In genomic region chr2:27069436-27069835, GRCh38 we compare ENCODE assay signal across 11 cellular contexts. TPM values are rescaled to one million over a fixed set of nuclear protein-coding genes. Genes with fewer than 3 reads are reported as not detected.
DNase-seq lines count a peak whose midpoint lies in the region; ATAC-seq, FAIRE-seq and TF ChIP-seq lines count a peak whose summit lies in the region.
"Had no signal": no experiment of that assay in that cellular context is flagged by ENCODE, and none has a peak within 500 bp of the region (broad histone marks: within the 10 kb centered on the region; RNA-seq: fewer than 3 reads in every experiment).

No MANE protein-coding gene starts in this region.

- H3K4me1 ChIP-seq in BLaER1, result peaks cover 53% of the 10 kb centered on the region
- H3K4me1 ChIP-seq in IMR-90 (ENCODE audit: control insufficient read depth, insufficient read depth, low read length), result peaks cover 27% of the 10 kb centered on the region

- no peak for TF ChIP-seq RAD21 in IMR-90 (IDR thresholded peaks at IDR 0.05; ENCODE audit: low read length)

- no peak for TF ChIP-seq POLR2A in IMR-90 (IDR thresholded peaks at IDR 0.05; ENCODE audit: low read depth, low read length)
- TF ChIP-seq POLR2A in GM12892 (IDR thresholded peaks at IDR 0.05; ENCODE audit: low read depth, low read length), result no peak

- peak overlapping the region; percentile 82 for H3K27ac Mint-ChIP-seq in central memory CD8-positive, alpha-beta T cell (ENCODE audit: low read depth)
- H3K27ac Mint-ChIP-seq in natural killer cell, result peak overlapping the region; percentile 3 to 90

- peaks cover 23% of the 10 kb centered on the region for H3K9me1 ChIP-seq in IMR-90 (ENCODE audit: insufficient read depth, low read length)

- peaks cover 57% of the 10 kb centered on the region for H3K36me3 ChIP-seq in BLaER1
- peaks cover 33% of the 10 kb centered on the region for H3K36me3 ChIP-seq in IMR-90 (ENCODE audit: control insufficient read depth, insufficient read depth, low read length)

- H3K14ac ChIP-seq in IMR-90 (replicated peaks; ENCODE audit: low read depth, low read length), result no peak overlapping the region

- H2BK5ac ChIP-seq in IMR-90 (ENCODE audit: low read depth, low read length, poor library complexity, severe bottlenecking), result no peak overlapping the region

- in situ Hi-C loops in IMR-90 (cut with MboI; ENCODE audit: low sequenced_read_pairs), result no loop called here

- H4K91ac ChIP-seq in IMR-90 (ENCODE audit: insufficient read depth, low read depth, low read length), result no peak overlapping the region

- no peak overlapping the region for H3K18ac ChIP-seq in IMR-90 (ENCODE audit: low read depth, low read length)

- H4K8ac ChIP-seq in IMR-90 (ENCODE audit: low read depth in 2 of 2, low read length in 2 of 2), result no peak overlapping the region

- no peak overlapping the region for H2AFZ ChIP-seq in IMR-90 (replicated peaks; ENCODE audit: low read length, poor library complexity)

- H4K20me1 ChIP-seq in BLaER1 (peaks cover 52% of the 10 kb centered on the region), IMR-90 (ENCODE audit: insufficient read depth, low read length) (peaks cover 20% of the 10 kb centered on the region)

- no peaks in the 10 kb centered on the region for H3K9me3 Mint-ChIP-seq in central memory CD8-positive, alpha-beta T cell
- no peaks in the 10 kb centered on the region for H3K9me3 Mint-ChIP-seq in natural killer cell

- ATAC-seq in IMR-90 (ENCODE audit: low read depth) (no peak), natural killer cell (no peak), HG02884 (IDR thresholded peaks at IDR 0.05; ENCODE audit: unreplicated experiment) (no peak)
- ATAC-seq in central memory CD8-positive, alpha-beta T cell (replicated peaks; ENCODE audit: extremely low read depth, poor library complexity, severe bottlenecking), result no peak
- ATAC-seq: right cardiac atrium had no signal

- intact Hi-C loops in IMR-90 (cut with micrococcal nuclease) (no loop called here), natural killer cell (cut with micrococcal nuclease) (no loop called here)

- H3K4me1 Mint-ChIP-seq in central memory CD8-positive, alpha-beta T cell, result peaks cover 56% of the 10 kb centered on the region
- H3K4me1 Mint-ChIP-seq in natural killer cell, result peaks cover 39 to 65% of the 10 kb centered on the region in 2 donors

- peaks cover 45 to 62% of the 10 kb centered on the region in 2 experiments for H3K79me1 ChIP-seq in IMR-90 (ENCODE audit: low read depth in 1 of 2, low read length in 2 of 2)

- peak overlapping the region; percentile 45; the same call in 1 of the 2 replicates for H3K23ac ChIP-seq in IMR-90 (ENCODE audit: low read depth, low read length)

- peak overlapping the region; percentile 96 for H3K4me3 Mint-ChIP-seq in central memory CD8-positive, alpha-beta T cell
- H3K4me3 Mint-ChIP-seq in natural killer cell, result no peak overlapping the region

- H4K5ac ChIP-seq in IMR-90 (ENCODE audit: low read depth, low read length), result no peak overlapping the region

- no peak overlapping the region for H2BK20ac ChIP-seq in IMR-90 (ENCODE audit: low read depth, low read length)

- WGBS in IMR-90 (ENCODE audit: extremely low coverage in 2 of 2, insufficient read length in 1 of 2), 2 experiments, result no CpG with 5 or more reads among the region's 6 CpGs

- H2BK120ac ChIP-seq in IMR-90 (ENCODE audit: low read depth, low read length), result no peak overlapping the region

- H3K9ac ChIP-seq in BLaER1, result peak overlapping the region; percentile 90; the same call in 1 of the 2 replicates
- H3K9ac ChIP-seq in IMR-90 (ENCODE audit: low read depth, low read length), result peak overlapping the region; percentile 20; the same call in 1 of the 2 replicates

- BruUV-seq in IMR-90 (replicated peaks; lab: Mats Ljungman, UMichigan), result no TSS peak

- POLR2A ChIA-PET in IMR-90 (lab: Charles Lee; ENCODE audit: unreplicated experiment), result interaction anchor here (0.5 to 1.0 kb wide), 2 partner anchors 11 to 123 kb away, joined by 3 to 5 read pairs; no protein-coding TSS in a partner anchor

- no peak overlapping the region for H2AK5ac ChIP-seq in IMR-90 (ENCODE audit: low read depth, low read length)

- H3K56ac ChIP-seq in IMR-90 (ENCODE audit: extremely low read depth, insufficient read depth, low read length), result no peak overlapping the region

- H3K27me3 Mint-ChIP-seq in central memory CD8-positive, alpha-beta T cell, result no peaks in the 10 kb centered on the region
- H3K27me3 Mint-ChIP-seq in natural killer cell (ENCODE audit: low read depth in 2 of 2), result no peaks in the 10 kb centered on the region

- dilution Hi-C loops in IMR-90 (cut with HindIII; ENCODE audit: low sequenced_read_pairs, unreplicated experiment), result no loop called here

- no peaks in the 10 kb centered on the region for H3K9me3 ChIP-seq in BLaER1
- no peaks in the 10 kb centered on the region for H3K9me3 ChIP-seq in IMR-90 (ENCODE audit: control insufficient read depth, insufficient read depth, low read length)

- H3K4me2 ChIP-seq in BLaER1 (peak overlapping the region; percentile 100), IMR-90 (ENCODE audit: low read depth, low read length) (peak overlapping the region; percentile 51; the same call in 1 of the 2 replicates)

- H3K4me3 ChIP-seq in BLaER1 (peak overlapping the region; percentile 87; the same call in 1 of the 2 replicates), IMR-90 (ENCODE audit: insufficient read depth, low read depth, low read length) (no peak overlapping the region)

- TF ChIP-seq CTCF in IMR-90 (conservative IDR thresholded peaks at IDR 0.05; ENCODE audit: low read depth, low read length) (no peak), natural killer cell (IDR thresholded peaks at IDR 0.05) (no peak)

- H3K36me3 Mint-ChIP-seq in central memory CD8-positive, alpha-beta T cell (ENCODE audit: insufficient read depth), result peaks cover 28% of the 10 kb centered on the region
- H3K36me3 Mint-ChIP-seq in natural killer cell, result no peaks in the 10 kb centered on the region

- H3K27me3 ChIP-seq in BLaER1, result no peaks in the 10 kb centered on the region
- H3K27me3 ChIP-seq in IMR-90 (ENCODE audit: control insufficient read depth, insufficient read depth, low read length), result no peaks in the 10 kb centered on the region

- FAIRE-seq in GM12892 (lab: Jason Lieb, UNC), result no peak

- H3K27ac ChIP-seq in BLaER1 (peak overlapping the region; percentile 93; the same call in 1 of the 2 replicates), IMR-90 (ENCODE audit: insufficient read depth, low read length) (0 out of 2 replicates have a peak overlapping the region, but pooled peaks have one; percentile 1)

- no peak overlapping the region; the same call in 1 of the 2 replicates for H3K4ac ChIP-seq in IMR-90 (ENCODE audit: low read depth, low read length)

- H2BK15ac ChIP-seq in IMR-90 (ENCODE audit: low read depth, low read length), result no peak overlapping the region

- DNase-seq in IMR-90, result no peak
- no peak for DNase-seq in central memory CD8-positive, alpha-beta T cell (ENCODE audit: low spot score in 2 of 2)
- DNase-seq in natural killer cell, result no peak
- no peak for DNase-seq in NCI-H2171 (lab: John Stamatoyannopoulos, UW)
- DNase-seq in GM12892 (ENCODE audit: insufficient read length), result no peak
- no peak for DNase-seq in HUDEP-2 (lab: John Stamatoyannopoulos, UW; ENCODE audit: unreplicated experiment in 76 of 76)
- DNase-seq: kidney glomerular epithelial cell, MM.1S had no signal

- no peak overlapping the region for H2AK9ac ChIP-seq in IMR-90 (replicated peaks; ENCODE audit: low read depth, low read length, poor library complexity)

- CTCF ChIA-PET in IMR-90 (lab: Yijun Ruan, JAX), result interaction anchor here (1.1 kb wide), 1 partner anchor 21 kb away, joined by 3 read pairs; no protein-coding TSS in a partner anchor

TF ChIP-seq in IMR-90, 13 proteins besides CTCF, POLR2A, EP300 and RAD21 (continues in another document):
- TF ChIP-seq MAFK (IDR thresholded peaks at IDR 0.05; ENCODE audit: low read depth, low read length) (no peak), CHD1 (IDR thresholded peaks at IDR 0.05; ENCODE audit: low read depth, low read length) (no peak), USF2 (IDR thresholded peaks at IDR 0.05; ENCODE audit: low read depth, low read length) (no peak)

RNA-seq across cellular contexts. Expression of gene OST4, which starts 2.0 kb away (rescaled TPM):
- total RNA-seq in IMR-90 (2012; rRNA removed) (196 and 386 TPM in 2 replicates), natural killer cell (100 to 1,000 TPM; 178 to 207 (median 192) TPM)
- 806 and 1,337 TPM in 2 replicates for polyA plus RNA-seq in IMR-90 (2012; rRNA removed)
- polyA plus RNA-seq in IMR-90 (2012; cell fraction: cytosol; rRNA removed), result 677 and 1,004 TPM in 2 replicates
- 119 and 187 TPM in 2 replicates for polyA plus RNA-seq in IMR-90 (2012; cell fraction: nucleus; rRNA removed; ENCODE audit: low replicate concordance)
- 443 TPM for polyA plus RNA-seq in GM12892 (2012; ENCODE audit: missing spikeins)

RNA-seq across cellular contexts. Expression of gene EMILIN1, which starts 9.0 kb away (rescaled TPM):
- total RNA-seq in IMR-90 (2012; rRNA removed) (26.5 and 27.8 TPM in 2 replicates), natural killer cell (under 1 TPM; 0.31 to 0.78 (median 0.41) TPM)
- polyA plus RNA-seq in IMR-90 (2012; rRNA removed), result 95.6 and 123 TPM in 2 replicates
- 92.2 and 162 TPM in 2 replicates for polyA plus RNA-seq in IMR-90 (2012; cell fraction: cytosol; rRNA removed)
- 96.9 and 278 TPM in 2 replicates for polyA plus RNA-seq in IMR-90 (2012; cell fraction: nucleus; rRNA removed; ENCODE audit: low replicate concordance)
- 0.17 TPM for polyA plus RNA-seq in GM12892 (2012; ENCODE audit: missing spikeins)

RNA-seq across cellular contexts. Expression of gene KHK, which starts 17.1 kb away (rescaled TPM):
- 0.56 and 0.72 TPM in 2 replicates for total RNA-seq in IMR-90 (2012; rRNA removed)
- polyA plus RNA-seq in IMR-90 (2012; rRNA removed), result 0.80 and 0.82 TPM in 2 replicates
- polyA plus RNA-seq in IMR-90 (2012; cell fraction: cytosol; rRNA removed), result 0.58 and 0.95 TPM in 2 replicates
- 0.68 and 1.2 TPM in 2 replicates for polyA plus RNA-seq in IMR-90 (2012; cell fraction: nucleus; rRNA removed; ENCODE audit: low replicate concordance)
- 1 to 10 TPM; 3.7 to 4.0 (median 3.8) TPM for total RNA-seq in natural killer cell
- polyA plus RNA-seq in GM12892 (2012; ENCODE audit: missing spikeins), result 2.6 TPM

RNA-seq across cellular contexts. Expression of gene AGBL5, which starts 18.0 kb away (rescaled TPM):
- 22.8 and 26.2 TPM in 2 replicates for total RNA-seq in IMR-90 (2012; rRNA removed)
- polyA plus RNA-seq in IMR-90 (2012; rRNA removed), result 19.0 and 21.1 TPM in 2 replicates
- 18.5 and 25.0 TPM in 2 replicates for polyA plus RNA-seq in IMR-90 (2012; cell fraction: cytosol; rRNA removed)
- polyA plus RNA-seq in IMR-90 (2012; cell fraction: nucleus; rRNA removed; ENCODE audit: low replicate concordance), result 12.2 and 14.9 TPM in 2 replicates
- 10 to 100 TPM in 2 of 3 donors, 1 to 10 TPM in 1; 10.0 to 12.0 (median 10.8) TPM for total RNA-seq in natural killer cell
- polyA plus RNA-seq in GM12892 (2012; ENCODE audit: missing spikeins), result 18.1 TPM

RNA-seq across cellular contexts. Expression of gene TMEM214, which starts 36.7 kb away (rescaled TPM):
- 31.7 and 32.1 TPM in 2 replicates for total RNA-seq in IMR-90 (2012; rRNA removed)
- polyA plus RNA-seq in IMR-90 (2012; rRNA removed), result 121 and 132 TPM in 2 replicates
- polyA plus RNA-seq in IMR-90 (2012; cell fraction: cytosol; rRNA removed), result 47.0 and 97.1 TPM in 2 replicates
- polyA plus RNA-seq in IMR-90 (2012; cell fraction: nucleus; rRNA removed; ENCODE audit: low replicate concordance), result 273 and 440 TPM in 2 replicates
- 10 to 100 TPM; 64.9 to 81.1 (median 79.2) TPM for total RNA-seq in natural killer cell
- polyA plus RNA-seq in GM12892 (2012; ENCODE audit: missing spikeins), result 31.3 TPM

Comparison
In these comparisons a context has a peak if more than half of its experiments do, and no peak if none do; other contexts are left out.
1. RNA of gene EMILIN1, which starts 9.0 kb away (total RNA-seq): 26.5 to 27.8 TPM in IMR-90; 0.31 to 0.78 TPM in natural killer cell; every median in the first group is over 10 times any median in the second.